21 cellular contexts compared by ENCODE assay signal in genomic region chr10:28280652-28281051, GRCh38. TPM values are rescaled to one million over a fixed set of nuclear protein-coding genes. Genes with fewer than 3 reads are reported as not detected.
A peak's percentile ranks its signal among the peaks of the same experiment; 100 is the strongest.
DNase-seq lines count a peak whose midpoint lies in the region; ATAC-seq lines count a peak whose summit lies in the region.
"Had no signal": no experiment of that assay in that cellular context is flagged by ENCODE, and none has a peak within 500 bp of the region (broad histone marks: within the 10 kb centered on the region; RNA-seq: fewer than 3 reads in every experiment).

No MANE protein-coding gene starts in this region.

- DNase-seq in T-helper 17 cell: no peak
- DNase-seq in fibroblast of peridontal ligament (ENCODE audit: extremely low read depth): peak; percentile 62
- no peak for DNase-seq in NK-92 treated with Interleukin-12 subunit alpha and Interleukin-12 subunit beta, amount 100 ng/mL, for 24 hours (lab: John Stamatoyannopoulos, UW)
- no peak for DNase-seq in activated naive CD8-positive, alpha-beta T cell treated with anti-CD3 and anti-CD28 coated beads, Interleukin-2, amount 50 U/mL, for 24 hours
- DNase-seq in islet precursor cell: no peak
- DNase-seq: activated CD4-positive, alpha-beta memory T cell treated with anti-CD3 and anti-CD28 coated beads, Interleukin-2, amount 10 ng/mL, durations not matched to agents 7 days and 5 days; activated naive CD4-positive, alpha-beta T cell; COR-L47; glutamatergic neuron; NCI-H1436; NCI-H2227 treated with DMSO at 0.1 percent for 48 hours; NCI-H82; PC-9; stimulated activated CD4-positive, alpha-beta T cell treated with anti-CD3 and anti-CD28 coated beads, Interleukin-15, amount 100 ng/mL, for 24 hours; T-helper 2 cell had no signal

- no peak overlapping the region for H3K4me3 ChIP-seq in BLaER1 treated with 17β-estradiol and CSF1 and Interleukin-3, amounts not matched to agents 10 nM and 100 nM
- H3K4me3 ChIP-seq in skeletal muscle satellite cell (ENCODE audit: low read length): no peak overlapping the region
- H3K4me3 ChIP-seq: PC-9 had no signal

- H3K4me1 Mint-ChIP-seq in T-helper 17 cell: peaks cover 30% of the 10 kb centered on the region
- H3K4me1 Mint-ChIP-seq in activated naive CD8-positive, alpha-beta T cell treated with anti-CD3 and anti-CD28 coated beads, Interleukin-2, amount 50 U/mL, for 24 hours: peaks cover 21% of the 10 kb centered on the region
- H3K4me1 Mint-ChIP-seq: activated CD4-positive, alpha-beta memory T cell treated with anti-CD3 and anti-CD28 coated beads, Interleukin-2, amount 10 ng/mL, durations not matched to agents 7 days and 5 days had no signal

- H3K36me3 Mint-ChIP-seq in T-helper 17 cell (ENCODE audit: low read depth): no peaks in the 10 kb centered on the region
- H3K36me3 Mint-ChIP-seq in activated naive CD8-positive, alpha-beta T cell treated with anti-CD3 and anti-CD28 coated beads, Interleukin-2, amount 50 U/mL, for 24 hours (ENCODE audit: low read depth): no peaks in the 10 kb centered on the region
- H3K36me3 Mint-ChIP-seq: brain had no signal

- H3K36me3 ChIP-seq in BLaER1 treated with 17β-estradiol and CSF1 and Interleukin-3, amounts not matched to agents 10 nM and 100 nM: no peaks in the 10 kb centered on the region
- H3K36me3 ChIP-seq in skeletal muscle satellite cell (ENCODE audit: insufficient read depth, low read length): no peaks in the 10 kb centered on the region
- H3K36me3 ChIP-seq: neutrophil had no signal

- no peaks in the 10 kb centered on the region; a peak in 1 of 22 replicates for H3K9me3 ChIP-seq in BLaER1 treated with 17β-estradiol and CSF1 and Interleukin-3, amounts not matched to agents 10 nM and 100 nM (replicated peaks in 1 of 11)
- H3K9me3 ChIP-seq in T-helper 17 cell (ENCODE audit: control insufficient read depth, low read length, poor library complexity, severe bottlenecking) (no peaks in the 10 kb centered on the region), skeletal muscle satellite cell (replicated peaks; ENCODE audit: low read length) (no peaks in the 10 kb centered on the region)
- H3K9me3 ChIP-seq: neutrophil had no signal

- H3K4me3 Mint-ChIP-seq in T-helper 17 cell: no peak overlapping the region
- no peak overlapping the region for H3K4me3 Mint-ChIP-seq in activated naive CD8-positive, alpha-beta T cell treated with anti-CD3 and anti-CD28 coated beads, Interleukin-2, amount 50 U/mL, for 24 hours
- H3K4me3 Mint-ChIP-seq: activated CD4-positive, alpha-beta memory T cell treated with anti-CD3 and anti-CD28 coated beads, Interleukin-2, amount 10 ng/mL, durations not matched to agents 7 days and 5 days; brain had no signal

- no peaks in the 10 kb centered on the region for H3K9me3 Mint-ChIP-seq in activated naive CD8-positive, alpha-beta T cell treated with anti-CD3 and anti-CD28 coated beads, Interleukin-2, amount 50 U/mL, for 24 hours
- H3K9me3 Mint-ChIP-seq: activated CD4-positive, alpha-beta memory T cell treated with anti-CD3 and anti-CD28 coated beads, Interleukin-2, amount 10 ng/mL, durations not matched to agents 7 days and 5 days; brain had no signal

- no peak for ATAC-seq in T-helper 17 cell
- no peak for ATAC-seq in activated naive CD8-positive, alpha-beta T cell treated with anti-CD3 and anti-CD28 coated beads, Interleukin-2, amount 50 U/mL, for 24 hours
- ATAC-seq in HG03039 (IDR thresholded peaks at IDR 0.05; ENCODE audit: unreplicated experiment): no peak

- H3K27me3 ChIP-seq in BLaER1 treated with 17β-estradiol and CSF1 and Interleukin-3, amounts not matched to agents 10 nM and 100 nM: no peaks in the 10 kb centered on the region
- H3K27me3 ChIP-seq in skeletal muscle satellite cell (ENCODE audit: control insufficient read depth, insufficient read depth, low read length): no peaks in the 10 kb centered on the region
- H3K27me3 ChIP-seq: neutrophil had no signal

- no peak overlapping the region for H3K9ac ChIP-seq in BLaER1 treated with 17β-estradiol and CSF1 and Interleukin-3, amounts not matched to agents 10 nM and 100 nM
- peak overlapping the region; percentile 49 for H3K9ac ChIP-seq in skeletal muscle satellite cell (ENCODE audit: low read depth, low read length)

- H3K27ac ChIP-seq in BLaER1 treated with 17β-estradiol and CSF1 and Interleukin-3, amounts not matched to agents 10 nM and 100 nM: 0 out of 22 replicates have a peak overlapping the region, but pooled peaks of 1 of the 11 experiments have one; percentile 2
- H3K27ac ChIP-seq: PC-9, VCaP had no signal

- H3K4me1 ChIP-seq in BLaER1 treated with 17β-estradiol and CSF1 and Interleukin-3, amounts not matched to agents 10 nM and 100 nM: peaks cover 12 to 70% (median 47%) of the 10 kb centered on the region in 10 experiments; a peak in 19 of 20 replicates
- H3K4me1 ChIP-seq in skeletal muscle satellite cell (ENCODE audit: control insufficient read depth, insufficient read depth, low read length): peaks cover 26% of the 10 kb centered on the region

- H3K27me3 Mint-ChIP-seq in T-helper 17 cell: no peaks in the 10 kb centered on the region
- no peaks in the 10 kb centered on the region for H3K27me3 Mint-ChIP-seq in activated naive CD8-positive, alpha-beta T cell treated with anti-CD3 and anti-CD28 coated beads, Interleukin-2, amount 50 U/mL, for 24 hours
- H3K27me3 Mint-ChIP-seq: activated CD4-positive, alpha-beta memory T cell treated with anti-CD3 and anti-CD28 coated beads, Interleukin-2, amount 10 ng/mL, durations not matched to agents 7 days and 5 days; brain had no signal

- H3K27ac Mint-ChIP-seq in T-helper 17 cell: peak overlapping the region; percentile 41
- H3K27ac Mint-ChIP-seq in activated naive CD8-positive, alpha-beta T cell treated with anti-CD3 and anti-CD28 coated beads, Interleukin-2, amount 50 U/mL, for 24 hours: no peak overlapping the region
- H3K27ac Mint-ChIP-seq: activated CD4-positive, alpha-beta memory T cell treated with anti-CD3 and anti-CD28 coated beads, Interleukin-2, amount 10 ng/mL, durations not matched to agents 7 days and 5 days; brain had no signal

- H3K4me2 ChIP-seq in BLaER1 treated with 17β-estradiol and CSF1 and Interleukin-3, amounts not matched to agents 10 nM and 100 nM: peak overlapping the region in 7 of 11 experiments; percentile 8 to 84 (median 76); a peak in 9 of 22 replicates
- peak overlapping the region; percentile 22 for H3K4me2 ChIP-seq in skeletal muscle satellite cell (ENCODE audit: low read length)
- H3K4me2 ChIP-seq: PC-9 had no signal

- no peaks in the 10 kb centered on the region for H4K20me1 ChIP-seq in BLaER1 treated with 17β-estradiol and CSF1 and Interleukin-3, amounts not matched to agents 10 nM and 100 nM

RNA-seq across cellular contexts. Expression of gene MPP7, which starts 22.2 kb away (rescaled TPM):
- 10 to 100 TPM; 21.6 to 22.7 TPM for total RNA-seq in T-helper 17 cell
- total RNA-seq in skeletal muscle satellite cell (2012; rRNA removed): 0.25 TPM in 1 of 2 replicates, not detected in the other
